Comparison of ENCODE assay signal across 10 cellular contexts in genomic region chr12:45232146-45232731, GRCh38. TPM values are rescaled to one million over a fixed set of nuclear protein-coding genes. Genes with fewer than 3 reads are reported as not detected.
DNase-seq lines count a peak whose midpoint lies in the region; ATAC-seq lines count a peak whose summit lies in the region.
"Had no signal": no experiment of that assay in that cellular context is flagged by ENCODE, and none has a peak within 500 bp of the region (broad histone marks: within the 10 kb centered on the region; RNA-seq: fewer than 3 reads in every experiment).

No MANE protein-coding gene starts in this region.

- H3K4ac ChIP-seq in neuronal stem cell (ENCODE audit: low read length) = no peak overlapping the region

- peaks cover 1% of the 10 kb centered on the region for H3K79me1 ChIP-seq in neuronal stem cell (ENCODE audit: low read depth, low read length)

- H3K9me3 ChIP-seq in HUES64 (ENCODE audit: insufficient read depth, low read depth, low read length) = no peaks in the 10 kb centered on the region
- no peaks in the 10 kb centered on the region for H3K9me3 ChIP-seq in duodenal mucosa (ENCODE audit: control insufficient read depth in 1 of 2, low read length in 2 of 2)
- H3K9me3 ChIP-seq in neuronal stem cell (replicated peaks in 1 of 2; ENCODE audit: control insufficient read depth in 2 of 2, insufficient read depth in 1 of 2, low read depth in 1 of 2, low read length in 2 of 2) = no peaks in the 10 kb centered on the region

- no peak overlapping the region for H3K14ac ChIP-seq in neuronal stem cell (ENCODE audit: low read length)

- H3K4me3 ChIP-seq in HUES64 (ENCODE audit: low read length) = peak overlapping the region; percentile 18
- H3K4me3 ChIP-seq in duodenal mucosa (ENCODE audit: low read depth in 1 of 2, low read length in 2 of 2) = no peak overlapping the region
- no peak overlapping the region for H3K4me3 ChIP-seq in neuronal stem cell (ENCODE audit: low read length in 2 of 2)

- H3K18ac ChIP-seq in neuronal stem cell (ENCODE audit: low read length) = no peak overlapping the region

- H3K27ac ChIP-seq in HUES64 (ENCODE audit: low read depth, low read length) = peak overlapping the region; percentile 96
- H3K27ac ChIP-seq in duodenal mucosa (ENCODE audit: low read depth, low read length) = peak overlapping the region; percentile 27
- H3K27ac ChIP-seq in neuronal stem cell (replicated peaks; ENCODE audit: low read length) = peak overlapping the region; percentile 45

- H2AFZ ChIP-seq in neuronal stem cell (ENCODE audit: low read length) = no peak overlapping the region

- H3K4me2 ChIP-seq in neuronal stem cell (ENCODE audit: insufficient read depth, low read length, poor library complexity, severe bottlenecking) = no peak overlapping the region

- H2BK15ac ChIP-seq in neuronal stem cell (ENCODE audit: low read length) = no peak overlapping the region

- in situ Hi-C loops in ACHN (cut with HindIII; ENCODE audit: low pct_ligation_motif_present, low pct_unique_long_range_greater_than_20kb, low sequenced_read_pairs) = no loop called here

- DNase-seq in ACHN = peak; percentile 28
- DNase-seq in neuronal stem cell (ENCODE audit: low spot score) = no peak
- DNase-seq in NCI-H146 treated with DMSO at 0.1 percent for 48 hours (lab: John Stamatoyannopoulos, UW; ENCODE audit: unreplicated experiment) = no peak
- no peak for DNase-seq in NCI-H82 (lab: John Stamatoyannopoulos, UW)
- DNase-seq: activated CD8-positive, alpha-beta memory T cell treated with anti-CD3 and anti-CD28 coated beads, Interleukin-2, amount 10 ng/mL, durations not matched to agents 7 days and 5 days; NCI-H2081 treated with DMSO at 0.1 percent for 48 hours had no signal

- no peak overlapping the region for H3K23ac ChIP-seq in neuronal stem cell (ENCODE audit: low read depth, low read length, poor library complexity)

- no peak overlapping the region for H2BK12ac ChIP-seq in neuronal stem cell (ENCODE audit: low read length)

- no peak overlapping the region for H4K91ac ChIP-seq in neuronal stem cell (ENCODE audit: low read depth, low read length, poor library complexity)

- no peak overlapping the region for H2BK120ac ChIP-seq in neuronal stem cell (ENCODE audit: low read depth, low read length)

- WGBS in HUES64 = 53% methylated on average over 3 of the region's 3 CpGs
- WGBS in neuronal stem cell (ENCODE audit: extremely low coverage in 2 of 2, insufficient read length in 2 of 2, insufficient replicate concordance in 1 of 2), 2 donors = no CpG with 5 or more reads among the region's 3 CpGs

- no peak for ATAC-seq in GM18867 (IDR thresholded peaks at IDR 0.05; ENCODE audit: unreplicated experiment)
- no peak for ATAC-seq in HG02759 (IDR thresholded peaks at IDR 0.05; ENCODE audit: unreplicated experiment)
- ATAC-seq: activated CD8-positive, alpha-beta memory T cell treated with anti-CD3 and anti-CD28 coated beads, Interleukin-2, amount 10 ng/mL, durations not matched to agents 7 days and 5 days had no signal

- no peaks in the 10 kb centered on the region for H3K27me3 ChIP-seq in HUES64 (ENCODE audit: insufficient read depth, low read length)
- no peaks in the 10 kb centered on the region for H3K27me3 ChIP-seq in duodenal mucosa (ENCODE audit: control insufficient read depth in 1 of 2, insufficient read depth in 2 of 2, low read length in 2 of 2)
- no peaks in the 10 kb centered on the region for H3K27me3 ChIP-seq in neuronal stem cell (ENCODE audit: control insufficient read depth in 3 of 3, insufficient read depth in 3 of 3, low read depth in 1 of 3, low read length in 3 of 3)

- H3K9ac ChIP-seq in HUES64 (ENCODE audit: low read depth, low read length) (peak overlapping the region; percentile 50), duodenal mucosa (ENCODE audit: low read depth in 1 of 2, low read length in 2 of 2) (no peak overlapping the region), neuronal stem cell (ENCODE audit: low read depth, low read length, poor library complexity) (no peak overlapping the region)

- peaks cover 67% of the 10 kb centered on the region for H3K4me1 ChIP-seq in HUES64 (ENCODE audit: insufficient read depth, low read length)
- peaks cover 20 to 47% of the 10 kb centered on the region in 2 donors for H3K4me1 ChIP-seq in duodenal mucosa (ENCODE audit: control insufficient read depth in 1 of 2, insufficient read depth in 2 of 2, low read length in 2 of 2)
- H3K4me1 ChIP-seq in neuronal stem cell (ENCODE audit: control insufficient read depth in 2 of 2, insufficient read depth in 1 of 2, low read depth in 1 of 2, low read length in 2 of 2) = peaks cover 18 to 23% of the 10 kb centered on the region in 2 donors

- H2AK5ac ChIP-seq in neuronal stem cell (ENCODE audit: low read depth, low read length) = no peak overlapping the region

- H2BK5ac ChIP-seq in neuronal stem cell (ENCODE audit: low read length) = no peak overlapping the region

- H4K8ac ChIP-seq in neuronal stem cell (ENCODE audit: low read depth, low read length) = no peak overlapping the region

- H3K36me3 ChIP-seq in HUES64 (ENCODE audit: insufficient read depth, low read length) = peaks cover 5% of the 10 kb centered on the region; the same call in 1 of the 2 replicates
- no peaks in the 10 kb centered on the region for H3K36me3 ChIP-seq in duodenal mucosa (ENCODE audit: control insufficient read depth in 1 of 2, insufficient read depth in 2 of 2, low read length in 2 of 2)
- H3K36me3 ChIP-seq in neuronal stem cell (replicated peaks in 1 of 2; ENCODE audit: control insufficient read depth in 2 of 2, insufficient read depth in 2 of 2, low read length in 2 of 2) = peaks cover 0 to 12% of the 10 kb centered on the region in 2 donors

RNA-seq across cellular contexts. Expression of gene ANO6, which starts 16.3 kb away (rescaled TPM):
- polyA plus RNA-seq in HUES64 (2013, experiment 1 of 2) = 23.0 TPM
- polyA plus RNA-seq in HUES64 (2013, experiment 2 of 2) = 25.8 TPM
- 21.1 TPM for polyA plus RNA-seq in neuronal stem cell (2013, experiment 1 of 2)
- polyA plus RNA-seq in neuronal stem cell (2013, experiment 2 of 2) = 21.4 TPM

Comparison
In these comparisons a context has a peak if more than half of its experiments do, and no peak if none do; other contexts are left out.
1. H3K27ac ChIP-seq: peak in every context shown above with its lines; median percentile 96 in HUES64; 45 in neuronal stem cell; 27 in duodenal mucosa.